In the genomic region with DNA sequence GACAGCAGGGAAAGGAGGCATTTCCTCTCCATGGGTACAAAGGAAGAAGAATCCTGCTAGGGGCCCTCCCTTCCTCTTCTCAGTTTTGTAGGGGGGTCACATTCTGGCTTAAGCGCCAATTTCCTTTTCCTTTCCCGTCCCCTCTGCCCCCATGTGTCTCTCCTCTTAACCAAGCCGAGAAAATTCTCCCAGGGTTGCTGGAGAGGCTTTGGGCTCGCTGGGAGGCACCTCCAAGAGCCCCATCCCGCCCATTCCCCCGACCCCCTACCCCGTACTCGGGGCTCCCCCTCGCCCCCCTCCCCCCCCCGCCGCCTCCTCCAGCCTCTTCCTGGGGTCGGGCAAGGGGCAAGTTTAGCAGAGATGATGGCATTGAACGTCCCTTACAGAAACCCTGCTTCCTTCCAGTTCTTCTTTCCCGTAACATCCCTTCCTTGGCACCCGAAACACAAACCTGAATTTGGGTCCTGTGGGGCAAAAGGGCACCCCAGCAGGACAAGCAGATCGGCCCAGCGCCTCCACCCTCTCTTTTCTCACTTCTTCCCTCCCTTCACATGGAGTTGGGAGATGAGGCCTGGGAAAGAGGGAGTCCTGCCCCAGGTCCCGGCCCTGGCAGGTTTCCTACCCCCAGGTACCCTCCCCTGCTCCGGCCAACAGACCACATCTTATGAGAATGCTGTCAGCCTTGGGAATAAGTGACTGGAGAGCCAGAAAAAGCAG, we compare ENCODE assay signal across 9 cellular contexts. TPM values are rescaled to one million over a fixed set of nuclear protein-coding genes. Genes with fewer than 3 reads are reported as not detected.
A peak's percentile ranks its signal among the peaks of the same experiment; 100 is the strongest.
DNase-seq lines count a peak whose midpoint lies in the region; ATAC-seq and TF ChIP-seq lines count a peak whose summit lies in the region.
"Had no signal": no experiment of that assay in that cellular context is flagged by ENCODE, and none has a peak within 500 bp of the region (broad histone marks: within the 10 kb centered on the region; RNA-seq: fewer than 3 reads in every experiment).

No MANE protein-coding gene starts in this region.

- H3K36me3 ChIP-seq in BLaER1 (peaks cover 22% of the 10 kb centered on the region), Loucy (ENCODE audit: insufficient read depth, low read length) (peaks cover 17% of the 10 kb centered on the region; the same call in 1 of the 2 replicates)

- H3K4me3 ChIP-seq in BLaER1, result peak overlapping the region; percentile 45
- no peak overlapping the region for H3K4me3 ChIP-seq in Loucy (ENCODE audit: low read length, poor library complexity, severe bottlenecking)

- H3K27me3 ChIP-seq in BLaER1 (no peaks in the 10 kb centered on the region), Loucy (ENCODE audit: insufficient read depth, low read length, poor library complexity, severe bottlenecking) (no peaks in the 10 kb centered on the region)

- H4K20me1 ChIP-seq in BLaER1 (peaks cover 33% of the 10 kb centered on the region), Loucy (ENCODE audit: insufficient read depth, low read length, poor library complexity, severe bottlenecking) (no peaks in the 10 kb centered on the region)

- H3K9me2 ChIP-seq in Loucy (replicated peaks; ENCODE audit: low read depth, low read length), result no peaks in the 10 kb centered on the region

- no peak for DNase-seq in natural killer cell treated with Interleukin-12 subunit alpha and Interleukin-12 subunit beta and Interleukin-15 and Interleukin-18, amount 100 ng/mL, for 72 hours (ENCODE audit: low spot score)
- no peak for DNase-seq in stimulated activated CD4-positive, alpha-beta T cell treated with anti-CD3 and anti-CD28 coated beads, Interleukin-15, amount 100 ng/mL, for 24 hours

- peaks cover 13% of the 10 kb centered on the region for H3K27me3 Mint-ChIP-seq in dendritic cell treated with granulocyte-macrophage colony-stimulating factor and Interleukin-4, amounts not matched to agents 40 ng/mL and 50 ng/mL, for 4 days
- H3K27me3 Mint-ChIP-seq in natural killer cell treated with Interleukin-12 subunit alpha and Interleukin-12 subunit beta and Interleukin-15 and Interleukin-18, amount 100 ng/mL, for 72 hours, result no peaks in the 10 kb centered on the region

- H3K4me3 Mint-ChIP-seq in dendritic cell treated with granulocyte-macrophage colony-stimulating factor and Interleukin-4, amounts not matched to agents 40 ng/mL and 50 ng/mL, for 4 days, result peak overlapping the region; percentile 56
- peak overlapping the region; percentile 71 for H3K4me3 Mint-ChIP-seq in natural killer cell treated with Interleukin-12 subunit alpha and Interleukin-12 subunit beta and Interleukin-15 and Interleukin-18, amount 100 ng/mL, for 72 hours

- no peaks in the 10 kb centered on the region for H3K9me3 Mint-ChIP-seq in dendritic cell treated with granulocyte-macrophage colony-stimulating factor and Interleukin-4, amounts not matched to agents 40 ng/mL and 50 ng/mL, for 4 days
- H3K9me3 Mint-ChIP-seq in natural killer cell treated with Interleukin-12 subunit alpha and Interleukin-12 subunit beta and Interleukin-15 and Interleukin-18, amount 100 ng/mL, for 72 hours, result no peaks in the 10 kb centered on the region

- H2AFZ ChIP-seq in Loucy (ENCODE audit: low read length), result no peak overlapping the region

- peaks cover 74% of the 10 kb centered on the region for H3K4me1 ChIP-seq in BLaER1
- peaks cover 17% of the 10 kb centered on the region for H3K4me1 ChIP-seq in Loucy (ENCODE audit: insufficient read depth, low read length, poor library complexity, severe bottlenecking)

- peak overlapping the region; percentile 91 for H3K27ac Mint-ChIP-seq in dendritic cell treated with granulocyte-macrophage colony-stimulating factor and Interleukin-4, amounts not matched to agents 40 ng/mL and 50 ng/mL, for 4 days
- H3K27ac Mint-ChIP-seq in natural killer cell treated with Interleukin-12 subunit alpha and Interleukin-12 subunit beta and Interleukin-15 and Interleukin-18, amount 100 ng/mL, for 72 hours, result peak overlapping the region; percentile 78 to 91

- peaks cover 18% of the 10 kb centered on the region for H3K36me3 Mint-ChIP-seq in dendritic cell treated with granulocyte-macrophage colony-stimulating factor and Interleukin-4, amounts not matched to agents 40 ng/mL and 50 ng/mL, for 4 days (ENCODE audit: low read depth)
- no peaks in the 10 kb centered on the region for H3K36me3 Mint-ChIP-seq in natural killer cell treated with Interleukin-12 subunit alpha and Interleukin-12 subunit beta and Interleukin-15 and Interleukin-18, amount 100 ng/mL, for 72 hours

- peaks cover 63% of the 10 kb centered on the region for H3K4me1 Mint-ChIP-seq in dendritic cell treated with granulocyte-macrophage colony-stimulating factor and Interleukin-4, amounts not matched to agents 40 ng/mL and 50 ng/mL, for 4 days (ENCODE audit: low read depth)
- H3K4me1 Mint-ChIP-seq in natural killer cell treated with Interleukin-12 subunit alpha and Interleukin-12 subunit beta and Interleukin-15 and Interleukin-18, amount 100 ng/mL, for 72 hours (ENCODE audit: low read depth in 2 of 2), result peaks cover 48 to 52% of the 10 kb centered on the region in 2 donors

- no peaks in the 10 kb centered on the region for H3K79me2 ChIP-seq in Loucy (ENCODE audit: insufficient read depth, low read length)

- peak overlapping the region; percentile 85 for H3K4me2 ChIP-seq in BLaER1
- H3K4me2 ChIP-seq in Loucy (ENCODE audit: low read depth, low read length, poor library complexity, severe bottlenecking), result peak overlapping the region; percentile 52

- intact Hi-C loops in dendritic cell treated with granulocyte-macrophage colony-stimulating factor and Interleukin-4, amounts not matched to agents 40 ng/mL and 50 ng/mL, for 4 days (cut with micrococcal nuclease), result loop anchor here (5.0 kb wide), 1 partner anchor 208 kb away; the partner anchor contains the start of gene GAPDH

- H3K27ac ChIP-seq in BLaER1, result peak overlapping the region; percentile 75

- no peak for ATAC-seq in natural killer cell treated with Interleukin-12 subunit alpha and Interleukin-12 subunit beta and Interleukin-15 and Interleukin-18, amount 100 ng/mL, for 72 hours
- ATAC-seq in GM19351 (IDR thresholded peaks at IDR 0.05; ENCODE audit: unreplicated experiment) (no peak), HG03457 (IDR thresholded peaks at IDR 0.05; ENCODE audit: unreplicated experiment) (no peak), GM18907 (IDR thresholded peaks at IDR 0.05; ENCODE audit: unreplicated experiment) (no peak)

- no peak for TF ChIP-seq CTCF in Loucy (conservative IDR thresholded peaks at IDR 0.05; ENCODE audit: low read length)

- 0 out of 2 replicates have a peak, but pooled peaks cover 4% of the 10 kb centered on the region for H3F3A ChIP-seq in Loucy (ENCODE audit: low read depth)

- H3K9ac ChIP-seq in BLaER1 (peak overlapping the region; percentile 77), Loucy (ENCODE audit: low read depth, low read length, poor library complexity, severe bottlenecking) (peak overlapping the region; percentile 26)

- H3K9me3 ChIP-seq in BLaER1 (no peaks in the 10 kb centered on the region), Loucy (ENCODE audit: insufficient read depth, low read depth, low read length) (no peaks in the 10 kb centered on the region)

RNA-seq across cellular contexts. Expression of gene PLEKHG6, which starts 13.7 kb away (rescaled TPM):
- total RNA-seq in natural killer cell treated with Interleukin-12 subunit alpha and Interleukin-12 subunit beta and Interleukin-15 and Interleukin-18, amount 100 ng/mL, for 72 hours, result not detected
- total RNA-seq: T-helper 2 cell treated with Interferon-gamma antibody and Interleukin-4, amounts not matched to agents 100 ng/mL and 5 ng/mL, for 36 hours had no signal

RNA-seq across cellular contexts. Expression of gene TNFRSF1A, which starts 17.7 kb away (rescaled TPM):
- 100 to 1,000 TPM in 1 of 2 donors, 10 to 100 TPM in 1; 83.2 to 102 TPM for total RNA-seq in natural killer cell treated with Interleukin-12 subunit alpha and Interleukin-12 subunit beta and Interleukin-15 and Interleukin-18, amount 100 ng/mL, for 72 hours

RNA-seq across cellular contexts. Expression of gene SCNN1A, which starts 51.2 kb away (rescaled TPM):
- not detected for total RNA-seq in natural killer cell treated with Interleukin-12 subunit alpha and Interleukin-12 subunit beta and Interleukin-15 and Interleukin-18, amount 100 ng/mL, for 72 hours

RNA-seq across cellular contexts. Expression of gene LTBR, which starts 59.8 kb away (rescaled TPM):
- 1 to 10 TPM; 2.3 to 3.9 TPM for total RNA-seq in natural killer cell treated with Interleukin-12 subunit alpha and Interleukin-12 subunit beta and Interleukin-15 and Interleukin-18, amount 100 ng/mL, for 72 hours
